5 cellular contexts compared by ENCODE assay signal in genomic region chr4:105735217-105735616, GRCh38. TPM values are rescaled to one million over a fixed set of nuclear protein-coding genes. Genes with fewer than 3 reads are reported as not detected.
A peak's percentile ranks its signal among the peaks of the same experiment; 100 is the strongest.
DNase-seq lines count a peak whose midpoint lies in the region; ATAC-seq and TF ChIP-seq lines count a peak whose summit lies in the region.
"Not testable (repeated sequence)": the region's sequence is repeated elsewhere in the genome, so short reads cannot be mapped to it uniquely, and the experiment has no call there.

No MANE protein-coding gene starts in this region.

- H3K4me1 ChIP-seq in endodermal cell (ENCODE audit: control insufficient read depth, insufficient read depth, low read length); lower lobe of right lung: not testable (repeated sequence)

- DNase-seq in chondrocyte (ENCODE audit: low spot score) (peak; percentile 48), Right ventricle myocardium inferior (ENCODE audit: missing footprints) (peak; percentile 53), lower lobe of right lung (peak; percentile 28)
- DNase-seq in endodermal cell; endothelial cell (ENCODE audit: low spot score): not testable (repeated sequence)

- peak overlapping the region; percentile 62 for H3K4me3 ChIP-seq in endodermal cell (ENCODE audit: low read length)
- not testable (repeated sequence) for H3K4me3 ChIP-seq in lower lobe of right lung

- H3K27me3 ChIP-seq in endodermal cell (ENCODE audit: control insufficient read depth, insufficient read depth, low read length, poor library complexity, severe bottlenecking); lower lobe of right lung (ENCODE audit: low read depth): not testable (repeated sequence)

- H3K27ac ChIP-seq in endodermal cell (ENCODE audit: low read depth, low read length); lower lobe of right lung: not testable (repeated sequence)

- H3K9me3 ChIP-seq in endodermal cell (ENCODE audit: control insufficient read depth, low read length), result peaks cover 48% of the 10 kb centered on the region
- peaks cover 12% of the 10 kb centered on the region for H3K9me3 ChIP-seq in lower lobe of right lung

- H3K9me3 Mint-ChIP-seq in chondrocyte (ENCODE audit: low read depth) (peaks cover 55% of the 10 kb centered on the region), endodermal cell (peaks cover 70% of the 10 kb centered on the region)
- not testable (repeated sequence) for H3K9me3 Mint-ChIP-seq in endothelial cell (ENCODE audit: unreplicated experiment)

- peaks cover 27% of the 10 kb centered on the region for H3K36me3 ChIP-seq in endodermal cell (ENCODE audit: control insufficient read depth, insufficient read depth, low read length)
- H3K36me3 ChIP-seq in lower lobe of right lung, result not testable (repeated sequence)

- not testable (repeated sequence) for H3K4me1 Mint-ChIP-seq in chondrocyte (ENCODE audit: low read depth); endodermal cell; endothelial cell (ENCODE audit: unreplicated experiment)

- not testable (repeated sequence) for H3K27me3 Mint-ChIP-seq in chondrocyte (ENCODE audit: low read depth); endodermal cell (ENCODE audit: insufficient read depth); endothelial cell (ENCODE audit: unreplicated experiment)

- WGBS in endodermal cell (ENCODE audit: insufficient coverage in 1 of 2, insufficient read length in 1 of 2), 2 experiments, result 91 to 100% methylated on average over 6 to 10 of the region's 10 CpGs

- H3K27ac Mint-ChIP-seq in chondrocyte (ENCODE audit: unreplicated experiment); endodermal cell; endothelial cell (ENCODE audit: unreplicated experiment): not testable (repeated sequence)

- intact Hi-C loops in Right ventricle myocardium inferior (cut with DNase I); lower lobe of right lung (cut with DNase I): not testable (repeated sequence)

- H3K4me3 Mint-ChIP-seq in chondrocyte (ENCODE audit: unreplicated experiment); endodermal cell: not testable (repeated sequence)
- H3K4me3 Mint-ChIP-seq in endothelial cell (ENCODE audit: unreplicated experiment), result peak overlapping the region; percentile 29

- not testable (repeated sequence) for H3K9ac ChIP-seq in endodermal cell (ENCODE audit: extremely low read depth, low read length, poor library complexity, severe bottlenecking)

- not testable (repeated sequence) for TF ChIP-seq CTCF in chondrocyte (IDR thresholded peaks at IDR 0.05); endodermal cell (conservative IDR thresholded peaks at IDR 0.05); endothelial cell (IDR thresholded peaks at IDR 0.05; ENCODE audit: unreplicated experiment); lower lobe of right lung (IDR thresholded peaks at IDR 0.05)

- peaks cover 59% of the 10 kb centered on the region for H3K36me3 Mint-ChIP-seq in chondrocyte (ENCODE audit: low read depth)
- peaks cover 91% of the 10 kb centered on the region for H3K36me3 Mint-ChIP-seq in endodermal cell (ENCODE audit: low read depth)
- H3K36me3 Mint-ChIP-seq in endothelial cell (ENCODE audit: low read depth, unreplicated experiment), result peaks cover 60% of the 10 kb centered on the region

- not testable (repeated sequence) for ATAC-seq in Right ventricle myocardium inferior, lower lobe of right lung

RNA-seq across cellular contexts. Expression of gene GSTCD, which starts 26.6 kb away (rescaled TPM):
- total RNA-seq in chondrocyte, result 5.9 to 13.5 TPM (median 7.4 TPM) in 3 replicates
- total RNA-seq in endodermal cell, result 10 to 100 TPM; 24.7 to 30.6 TPM
- 24.0 TPM for polyA plus RNA-seq in endodermal cell (2013, experiment 1 of 2)
- polyA plus RNA-seq in endodermal cell (2013, experiment 2 of 2), result 25.8 TPM
- 14.0 TPM for total RNA-seq in endothelial cell (ENCODE audit: unreplicated experiment)
- 3.8 TPM for total RNA-seq in Right ventricle myocardium inferior
- total RNA-seq in lower lobe of right lung, result 6.7 TPM

RNA-seq across cellular contexts. Expression of gene INTS12, which starts 26.7 kb away (rescaled TPM):
- total RNA-seq in chondrocyte (19.8 to 20.8 TPM (median 19.8 TPM) in 3 replicates), endodermal cell (10 to 100 TPM; 13.5 to 15.7 TPM), endothelial cell (ENCODE audit: unreplicated experiment) (16.0 TPM), Right ventricle myocardium inferior (20.9 TPM), lower lobe of right lung (19.1 TPM)
- 28.1 TPM for polyA plus RNA-seq in endodermal cell (2013, experiment 1 of 2)
- polyA plus RNA-seq in endodermal cell (2013, experiment 2 of 2), result 23.9 TPM
